18 cellular contexts compared by ENCODE assay signal in the genomic region with DNA sequence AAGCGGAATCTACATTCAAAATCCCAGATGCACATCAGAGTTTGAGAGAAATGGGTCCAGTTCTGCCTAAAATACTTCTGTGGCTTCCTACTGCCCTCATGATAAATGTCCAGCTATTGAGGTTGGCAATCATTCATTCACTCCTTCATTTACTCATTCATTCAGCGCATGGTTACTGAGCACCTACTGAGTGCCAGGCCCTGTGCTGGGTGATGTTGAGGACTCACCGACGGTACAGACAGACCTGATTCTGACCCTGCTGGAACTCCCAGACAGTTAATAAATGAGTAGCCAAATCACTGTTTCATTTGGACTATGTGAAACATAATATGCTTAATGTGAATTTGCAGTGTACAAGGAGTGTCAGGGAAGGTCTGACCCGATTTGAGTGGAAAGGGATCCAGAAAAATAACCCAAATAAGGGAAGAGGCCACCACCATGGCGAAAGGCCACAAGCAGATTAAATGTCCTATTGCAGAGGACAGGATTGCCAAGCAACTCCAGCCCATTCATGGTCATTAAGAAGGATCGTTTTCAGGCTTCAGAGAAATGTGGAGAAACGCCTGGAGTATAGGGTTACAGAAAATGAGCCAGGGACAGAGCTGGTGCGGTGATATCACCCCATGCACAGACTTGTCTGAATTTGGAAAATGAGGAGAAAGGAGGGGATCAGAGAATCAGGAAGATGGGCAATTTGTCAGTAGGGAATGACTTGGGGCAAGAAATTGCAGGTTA. TPM values are rescaled to one million over a fixed set of nuclear protein-coding genes. Genes with fewer than 3 reads are reported as not detected.
"Had no signal": no experiment of that assay in that cellular context is flagged by ENCODE, and none has a peak within 500 bp of the region (broad histone marks: within the 10 kb centered on the region; RNA-seq: fewer than 3 reads in every experiment).

No MANE protein-coding gene starts in this region.

- H3K9ac ChIP-seq: neural progenitor cell had no signal

- FAIRE-seq: kidney, pancreas had no signal

- H3K27me3 ChIP-seq: hepatocyte, neural progenitor cell, pancreas, thyroid gland had no signal

- H3K4me3 ChIP-seq: coronary artery, hepatocyte, neural progenitor cell, pancreas, smooth muscle cell, thyroid gland had no signal

- H3K4me1 ChIP-seq: neural progenitor cell, pancreas, thyroid gland had no signal

- DNase-seq: activated CD4-positive, alpha-beta T cell treated with anti-CD3 and anti-CD28 coated beads for 4 hours; activated CD8-positive, alpha-beta memory T cell treated with anti-CD3 and anti-CD28 coated beads, Interleukin-2, amount 50 U/mL, for 48 hours; activated CD8-positive, alpha-beta T cell treated with anti-CD3 and anti-CD28 coated beads, Interleukin-2, amount 10 ng/mL, durations not matched to agents 7 days and 5 days; activated naive CD4-positive, alpha-beta T cell; activated naive CD8-positive, alpha-beta T cell treated with anti-CD3 and anti-CD28 coated beads, Interleukin-2, amount 50 U/mL, for 24 hours; caudate nucleus; effector CD4-positive, alpha-beta T cell; kidney; mesendoderm; pancreas; retina; T1000; thyroid gland had no signal

- H3K27ac ChIP-seq: coronary artery, hepatocyte, neural progenitor cell, pancreas, thyroid gland had no signal

- H3K36me3 ChIP-seq: neural progenitor cell, pancreas, thyroid gland had no signal

- ATAC-seq: activated CD8-positive, alpha-beta T cell treated with anti-CD3 and anti-CD28 coated beads, Interleukin-2, amount 10 ng/mL, durations not matched to agents 7 days and 5 days; activated naive CD8-positive, alpha-beta T cell treated with anti-CD3 and anti-CD28 coated beads, Interleukin-2, amount 50 U/mL, for 24 hours; pancreas had no signal

- H3K9me3 ChIP-seq: pancreas, thyroid gland had no signal

RNA-seq across cellular contexts. Expression of gene LEUTX, which starts 34.8 kb away (rescaled TPM):
- total RNA-seq: activated CD8-positive, alpha-beta T cell treated with anti-CD3 and anti-CD28 coated beads, Interleukin-2, amount 10 ng/mL, durations not matched to agents 7 days and 5 days; hepatocyte; kidney; liver; pancreas; smooth muscle cell; thyroid gland had no signal
